Comparison of ENCODE assay signal across 8 cellular contexts in the genomic region with DNA sequence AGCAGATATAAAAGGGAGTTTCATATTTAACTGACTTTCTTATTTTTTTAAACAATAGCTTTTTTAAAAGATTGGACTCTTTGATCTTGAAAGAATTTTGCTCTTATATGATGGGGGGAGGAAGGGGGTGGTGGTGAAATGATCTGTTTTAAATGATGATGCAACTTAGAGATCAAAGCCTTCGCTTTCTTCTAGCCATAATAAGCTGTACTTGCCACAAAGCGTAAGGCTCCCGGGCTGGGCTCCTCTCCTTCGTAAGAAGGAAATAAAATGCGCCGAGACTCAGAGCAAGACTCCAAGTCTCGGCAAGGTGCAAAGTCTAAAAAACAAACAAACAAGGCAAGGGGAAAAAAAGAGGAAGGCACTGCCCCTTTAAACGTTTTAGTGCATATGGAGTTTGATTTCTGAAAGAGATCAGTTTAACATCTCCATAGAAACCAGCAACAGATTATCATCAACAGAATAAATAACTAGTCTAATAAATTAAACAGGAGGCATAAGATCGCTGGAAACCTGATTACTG. TPM values are rescaled to one million over a fixed set of nuclear protein-coding genes. Genes with fewer than 3 reads are reported as not detected.
A peak's percentile ranks its signal among the peaks of the same experiment; 100 is the strongest.
DNase-seq lines count a peak whose midpoint lies in the region; ATAC-seq and FAIRE-seq lines count a peak whose summit lies in the region.

No MANE protein-coding gene starts in this region.

- no peaks in the 10 kb centered on the region for H3K36me3 Mint-ChIP-seq in stimulated activated naive CD8-positive, alpha-beta T cell treated with anti-CD3 and anti-CD28 coated beads, Interleukin-15, Interleukin-2, amounts not matched to agents 100 ng/mL and 50 ng/mL, for 24 hours (ENCODE audit: low read depth)
- H3K36me3 Mint-ChIP-seq in activated T-helper 17 cell treated with anti-CD3 and anti-CD28 coated beads, Interleukin-2, amount 50 U/mL, for 72 hours (ENCODE audit: low read depth) = no peaks in the 10 kb centered on the region
- no peaks in the 10 kb centered on the region for H3K36me3 Mint-ChIP-seq in memory B cell

- no peak overlapping the region for H3K27ac ChIP-seq in caudate nucleus (ENCODE audit: low read depth, low read length)

- peaks cover 43% of the 10 kb centered on the region for H3K27me3 Mint-ChIP-seq in stimulated activated naive CD8-positive, alpha-beta T cell treated with anti-CD3 and anti-CD28 coated beads, Interleukin-15, Interleukin-2, amounts not matched to agents 100 ng/mL and 50 ng/mL, for 24 hours
- H3K27me3 Mint-ChIP-seq in activated T-helper 17 cell treated with anti-CD3 and anti-CD28 coated beads, Interleukin-2, amount 50 U/mL, for 72 hours = peaks cover 31% of the 10 kb centered on the region
- peaks cover 14% of the 10 kb centered on the region for H3K27me3 Mint-ChIP-seq in memory B cell

- H3K27ac Mint-ChIP-seq in stimulated activated naive CD8-positive, alpha-beta T cell treated with anti-CD3 and anti-CD28 coated beads, Interleukin-15, Interleukin-2, amounts not matched to agents 100 ng/mL and 50 ng/mL, for 24 hours = no peak overlapping the region
- no peak overlapping the region for H3K27ac Mint-ChIP-seq in activated T-helper 17 cell treated with anti-CD3 and anti-CD28 coated beads, Interleukin-2, amount 50 U/mL, for 72 hours
- no peak overlapping the region for H3K27ac Mint-ChIP-seq in memory B cell

- no peak for DNase-seq in stimulated activated naive CD8-positive, alpha-beta T cell treated with anti-CD3 and anti-CD28 coated beads, Interleukin-15, Interleukin-2, amounts not matched to agents 100 U/mL and 50 U/mL, for 24 hours
- DNase-seq in memory B cell (ENCODE audit: low spot score in 2 of 2) (no peak), urothelium cell line (ENCODE audit: low spot score) (no peak), Kasumi-1 (lab: John Stamatoyannopoulos, UW) (no peak), caudate nucleus (lab: John Stamatoyannopoulos, UW) (no peak)

- H3K4me3 Mint-ChIP-seq in stimulated activated naive CD8-positive, alpha-beta T cell treated with anti-CD3 and anti-CD28 coated beads, Interleukin-15, Interleukin-2, amounts not matched to agents 100 ng/mL and 50 ng/mL, for 24 hours = peak overlapping the region; percentile 42
- peak overlapping the region; percentile 7 for H3K4me3 Mint-ChIP-seq in activated T-helper 17 cell treated with anti-CD3 and anti-CD28 coated beads, Interleukin-2, amount 50 U/mL, for 72 hours
- H3K4me3 Mint-ChIP-seq in memory B cell = peak overlapping the region; percentile 37

- no peaks in the 10 kb centered on the region for H3K9me3 Mint-ChIP-seq in stimulated activated naive CD8-positive, alpha-beta T cell treated with anti-CD3 and anti-CD28 coated beads, Interleukin-15, Interleukin-2, amounts not matched to agents 100 ng/mL and 50 ng/mL, for 24 hours
- H3K9me3 Mint-ChIP-seq in activated T-helper 17 cell treated with anti-CD3 and anti-CD28 coated beads, Interleukin-2, amount 50 U/mL, for 72 hours = no peaks in the 10 kb centered on the region
- no peaks in the 10 kb centered on the region for H3K9me3 Mint-ChIP-seq in memory B cell

- H3K4me1 Mint-ChIP-seq in stimulated activated naive CD8-positive, alpha-beta T cell treated with anti-CD3 and anti-CD28 coated beads, Interleukin-15, Interleukin-2, amounts not matched to agents 100 ng/mL and 50 ng/mL, for 24 hours (ENCODE audit: low read depth) = peaks cover 17% of the 10 kb centered on the region
- no peaks in the 10 kb centered on the region for H3K4me1 Mint-ChIP-seq in activated T-helper 17 cell treated with anti-CD3 and anti-CD28 coated beads, Interleukin-2, amount 50 U/mL, for 72 hours
- peaks cover 10% of the 10 kb centered on the region for H3K4me1 Mint-ChIP-seq in memory B cell

- FAIRE-seq in urothelium cell line (lab: Jason Lieb, UNC) = no peak

- no peak for ATAC-seq in stimulated activated naive CD8-positive, alpha-beta T cell treated with anti-CD3 and anti-CD28 coated beads, Interleukin-15, Interleukin-2, amounts not matched to agents 100 U/mL and 50 U/mL, for 24 hours
- no peak for ATAC-seq in activated T-helper 17 cell treated with anti-CD3 and anti-CD28 coated beads, Interleukin-2, amount 50 U/mL, for 72 hours (replicated peaks)
- no peak for ATAC-seq in memory B cell (ENCODE audit: low read depth)
- ATAC-seq in GM19351 (IDR thresholded peaks at IDR 0.05; ENCODE audit: unreplicated experiment) = no peak

RNA-seq across cellular contexts. Expression of a gene that starts 3.3 kb away (rescaled TPM):
- 1 to 10 TPM; 2.6 to 4.3 TPM for total RNA-seq in activated T-helper 17 cell treated with anti-CD3 and anti-CD28 coated beads, Interleukin-2, amount 50 U/mL, for 72 hours
